In genomic region chr4:54746228-54746627, GRCh38 we compare ENCODE assay signal across 12 cellular contexts.
DNase-seq lines count a peak whose midpoint lies in the region; ATAC-seq and TF ChIP-seq lines count a peak whose summit lies in the region.
"Had no signal": no experiment of that assay in that cellular context is flagged by ENCODE, and none has a peak within 500 bp of the region (broad histone marks: within the 10 kb centered on the region; RNA-seq: fewer than 3 reads in every experiment).

No MANE protein-coding gene starts in this region.

- intact Hi-C loops in activated CD8-positive, alpha-beta T cell treated with anti-CD3 and anti-CD28 coated beads for 36 hours (cut with micrococcal nuclease), result no loop called here

- peaks cover 4% of the 10 kb centered on the region for H3K9me3 Mint-ChIP-seq in activated CD8-positive, alpha-beta T cell treated with anti-CD3 and anti-CD28 coated beads for 36 hours
- peaks cover 19% of the 10 kb centered on the region for H3K9me3 Mint-ChIP-seq in endodermal cell

- H3K4me1 ChIP-seq in endodermal cell (ENCODE audit: control insufficient read depth, insufficient read depth, low read length), result no peaks in the 10 kb centered on the region

- POLR2A ChIA-PET in activated CD8-positive, alpha-beta T cell treated with anti-CD3 and anti-CD28 coated beads for 36 hours (lab: Charles Lee), result no interaction called here

- no peak for TF ChIP-seq CTCF in AG10803 (conservative IDR thresholded peaks at IDR 0.05; ENCODE audit: low read length)
- no peak for TF ChIP-seq CTCF in activated CD8-positive, alpha-beta T cell treated with anti-CD3 and anti-CD28 coated beads for 36 hours (IDR thresholded peaks at IDR 0.05)
- TF ChIP-seq CTCF in endodermal cell (conservative IDR thresholded peaks at IDR 0.05), result no peak

- no peak overlapping the region for H3K27ac ChIP-seq in endodermal cell (ENCODE audit: low read depth, low read length)

- CTCF ChIA-PET in activated CD8-positive, alpha-beta T cell treated with anti-CD3 and anti-CD28 coated beads for 36 hours (lab: Charles Lee), result no interaction called here

- no peaks in the 10 kb centered on the region for H3K36me3 Mint-ChIP-seq in activated CD8-positive, alpha-beta T cell treated with anti-CD3 and anti-CD28 coated beads for 36 hours (ENCODE audit: low read depth)
- H3K36me3 Mint-ChIP-seq in endodermal cell (ENCODE audit: low read depth), result peaks cover 68% of the 10 kb centered on the region

- no peak overlapping the region for H3K9ac ChIP-seq in endodermal cell (ENCODE audit: extremely low read depth, low read length, poor library complexity, severe bottlenecking)

- H3K9me3 ChIP-seq in endodermal cell (ENCODE audit: control insufficient read depth, low read length), result peaks cover 25% of the 10 kb centered on the region

- H3K27me3 Mint-ChIP-seq in activated CD8-positive, alpha-beta T cell treated with anti-CD3 and anti-CD28 coated beads for 36 hours, result peaks cover 3% of the 10 kb centered on the region
- H3K27me3 Mint-ChIP-seq in endodermal cell (ENCODE audit: insufficient read depth), result no peaks in the 10 kb centered on the region

- 95 to 100% methylated on average over 2 of the region's 2 CpGs for WGBS in endodermal cell (ENCODE audit: insufficient coverage in 1 of 2, insufficient read length in 1 of 2), 2 experiments

- H3K4me3 ChIP-seq in AG10803 (ENCODE audit: low read length), result no peak overlapping the region
- no peak overlapping the region for H3K4me3 ChIP-seq in endodermal cell (ENCODE audit: low read length)

- H3K4me3 Mint-ChIP-seq in activated CD8-positive, alpha-beta T cell treated with anti-CD3 and anti-CD28 coated beads for 36 hours, result no peak overlapping the region
- no peak overlapping the region for H3K4me3 Mint-ChIP-seq in endodermal cell
- H3K4me3 Mint-ChIP-seq: memory B cell had no signal

- peak; percentile 68 for ATAC-seq in GM19397 (IDR thresholded peaks at IDR 0.05; ENCODE audit: unreplicated experiment)
- ATAC-seq in HG03460 (IDR thresholded peaks at IDR 0.05; ENCODE audit: unreplicated experiment), result peak; percentile 77
- peak; percentile 74 for ATAC-seq in activated CD8-positive, alpha-beta T cell treated with anti-CD3 and anti-CD28 coated beads for 36 hours

- H3K36me3 ChIP-seq in endodermal cell (ENCODE audit: control insufficient read depth, insufficient read depth, low read length), result peaks cover 58% of the 10 kb centered on the region

- H3K27ac Mint-ChIP-seq in activated CD8-positive, alpha-beta T cell treated with anti-CD3 and anti-CD28 coated beads for 36 hours, result peak overlapping the region; percentile 5
- no peak overlapping the region for H3K27ac Mint-ChIP-seq in endodermal cell
- H3K27ac Mint-ChIP-seq: memory B cell had no signal

- no peaks in the 10 kb centered on the region for H3K27me3 ChIP-seq in endodermal cell (ENCODE audit: control insufficient read depth, insufficient read depth, low read length, poor library complexity, severe bottlenecking)

- H3K4me1 Mint-ChIP-seq in activated CD8-positive, alpha-beta T cell treated with anti-CD3 and anti-CD28 coated beads for 36 hours (ENCODE audit: low read depth), result peaks cover 11% of the 10 kb centered on the region
- H3K4me1 Mint-ChIP-seq in endodermal cell, result no peaks in the 10 kb centered on the region

- DNase-seq in AG10803 (ENCODE audit: low read depth) (peak; percentile 80), endodermal cell (no peak), NCI-H1092 treated with DMSO at 0.1 percent for 48 hours (lab: John Stamatoyannopoulos, UW) (no peak), SHP77 (lab: John Stamatoyannopoulos, UW) (no peak)
- DNase-seq in activated CD8-positive, alpha-beta T cell treated with anti-CD3 and anti-CD28 coated beads for 36 hours, result peak; percentile 48
- DNase-seq in stimulated activated naive CD4-positive, alpha-beta T cell (lab: John Stamatoyannopoulos, UW), result no peak
- DNase-seq: C1 segment of cervical spinal cord; NCI-H1105; stimulated activated CD4-positive, alpha-beta T cell treated with anti-CD3 and anti-CD28 coated beads, Interleukin-2, amount 100 ng/mL, for 24 hours had no signal

Comparison
In these comparisons a context has a peak if more than half of its experiments do, and no peak if none do; other contexts are left out.
1. DNase-seq: peak in AG10803 (single experiment) and activated CD8-positive, alpha-beta T cell treated with anti-CD3 and anti-CD28 coated beads for 36 hours (single experiment); none in endodermal cell (single experiment), stimulated activated naive CD4-positive, alpha-beta T cell (0 of 6), NCI-H1092 treated with DMSO at 0.1 percent for 48 hours (single experiment) and SHP77 (0 of 2).
2. Peak in every context shown above with its lines, with median percentiles within 50 percentile points of each other: ATAC-seq.